8 cellular contexts compared by ENCODE assay signal in the genomic region with DNA sequence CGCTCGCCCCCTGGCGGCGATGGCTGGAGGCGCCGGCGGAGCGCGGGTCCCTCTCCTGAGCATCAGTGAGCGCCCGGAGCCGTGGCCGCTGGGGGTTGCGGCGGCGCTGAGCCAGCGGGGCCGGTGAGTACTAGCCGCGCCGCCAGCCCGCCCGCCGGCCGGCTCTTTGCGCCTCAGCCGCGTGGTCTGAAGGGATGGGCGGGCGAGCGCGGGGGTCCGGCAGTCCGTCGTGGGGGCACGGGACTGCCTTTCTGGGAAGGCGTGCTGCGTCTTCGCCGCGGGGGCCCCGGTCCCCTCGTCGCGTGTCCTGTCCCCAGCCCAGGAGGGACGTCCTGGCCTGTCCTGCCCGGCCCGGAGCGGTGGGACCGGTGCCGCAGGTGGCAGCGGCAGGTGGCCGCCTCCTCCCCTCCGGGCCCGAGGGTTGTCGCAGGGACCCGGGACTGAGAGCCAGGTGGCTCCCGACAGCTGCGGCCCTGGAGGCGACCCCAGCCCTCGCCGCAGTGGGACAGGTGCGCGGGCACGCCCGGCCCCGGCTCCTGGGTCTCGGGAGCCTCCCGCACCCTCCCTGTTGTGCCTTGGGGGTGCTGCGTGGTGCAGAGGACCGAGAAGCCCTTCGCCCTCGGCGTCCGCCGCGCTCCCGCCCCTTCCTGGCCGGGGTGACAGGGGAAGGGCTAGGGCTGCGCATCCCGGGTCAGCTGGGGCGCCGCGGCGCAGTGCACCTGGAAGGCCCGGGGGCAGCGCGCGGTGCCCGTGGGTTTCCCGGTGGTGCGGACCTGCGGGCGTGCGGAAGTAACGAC. TPM values are rescaled to one million over a fixed set of nuclear protein-coding genes. Genes with fewer than 3 reads are reported as not detected.
DNase-seq lines count a peak whose midpoint lies in the region; ATAC-seq, FAIRE-seq and TF ChIP-seq lines count a peak whose summit lies in the region.

A gene with protein sequence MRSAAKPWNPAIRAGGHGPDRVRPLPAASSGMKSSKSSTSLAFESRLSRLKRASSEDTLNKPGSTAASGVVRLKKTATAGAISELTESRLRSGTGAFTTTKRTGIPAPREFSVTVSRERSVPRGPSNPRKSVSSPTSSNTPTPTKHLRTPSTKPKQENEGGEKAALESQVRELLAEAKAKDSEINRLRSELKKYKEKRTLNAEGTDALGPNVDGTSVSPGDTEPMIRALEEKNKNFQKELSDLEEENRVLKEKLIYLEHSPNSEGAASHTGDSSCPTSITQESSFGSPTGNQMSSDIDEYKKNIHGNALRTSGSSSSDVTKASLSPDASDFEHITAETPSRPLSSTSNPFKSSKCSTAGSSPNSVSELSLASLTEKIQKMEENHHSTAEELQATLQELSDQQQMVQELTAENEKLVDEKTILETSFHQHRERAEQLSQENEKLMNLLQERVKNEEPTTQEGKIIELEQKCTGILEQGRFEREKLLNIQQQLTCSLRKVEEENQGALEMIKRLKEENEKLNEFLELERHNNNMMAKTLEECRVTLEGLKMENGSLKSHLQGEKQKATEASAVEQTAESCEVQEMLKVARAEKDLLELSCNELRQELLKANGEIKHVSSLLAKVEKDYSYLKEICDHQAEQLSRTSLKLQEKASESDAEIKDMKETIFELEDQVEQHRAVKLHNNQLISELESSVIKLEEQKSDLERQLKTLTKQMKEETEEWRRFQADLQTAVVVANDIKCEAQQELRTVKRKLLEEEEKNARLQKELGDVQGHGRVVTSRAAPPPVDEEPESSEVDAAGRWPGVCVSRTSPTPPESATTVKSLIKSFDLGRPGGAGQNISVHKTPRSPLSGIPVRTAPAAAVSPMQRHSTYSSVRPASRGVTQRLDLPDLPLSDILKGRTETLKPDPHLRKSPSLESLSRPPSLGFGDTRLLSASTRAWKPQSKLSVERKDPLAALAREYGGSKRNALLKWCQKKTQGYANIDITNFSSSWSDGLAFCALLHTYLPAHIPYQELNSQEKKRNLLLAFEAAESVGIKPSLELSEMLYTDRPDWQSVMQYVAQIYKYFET (plus strand): TSS at position 58 of the 797 bp plus-strand sequence. CDS start 87,293 bp downstream, outside the sequence.

- peaks cover 7% of the 10 kb centered on the region for H3K4me1 ChIP-seq in iPS-18a (ENCODE audit: control insufficient read depth, low read depth, low read length)
- peaks cover 13% of the 10 kb centered on the region for H3K4me1 ChIP-seq in skeletal muscle satellite cell (ENCODE audit: control insufficient read depth, insufficient read depth, low read length)

- no peak for FAIRE-seq in GM12891 (lab: Jason Lieb, UNC)

- TF ChIP-seq CTCF in astrocyte of the spinal cord (IDR thresholded peaks at IDR 0.05; ENCODE audit: low read depth, low read length), result peak; percentile 76

- H3K9me3 ChIP-seq in iPS-18a (ENCODE audit: control insufficient read depth, low read depth, low read length) (no peaks in the 10 kb centered on the region), skeletal muscle satellite cell (replicated peaks; ENCODE audit: low read length) (no peaks in the 10 kb centered on the region)

- H3K4me2 ChIP-seq in skeletal muscle satellite cell (ENCODE audit: low read length), result peak within 1 kb of the TSS; percentile 94

- no peak within 1 kb of the TSS for H3K27ac ChIP-seq in iPS-18a (ENCODE audit: low read length)

- H3K4me3 ChIP-seq in astrocyte of the spinal cord (ENCODE audit: low read depth, low read length) (peak within 1 kb of the TSS; percentile 52), iPS-18a (ENCODE audit: low read length) (peak within 1 kb of the TSS; percentile 82), skeletal muscle satellite cell (ENCODE audit: low read length) (peak within 1 kb of the TSS; percentile 78)

- H3K36me3 ChIP-seq in iPS-18a (ENCODE audit: control insufficient read depth, low read depth, low read length) (no peaks in the 10 kb centered on the region), skeletal muscle satellite cell (ENCODE audit: insufficient read depth, low read length) (no peaks in the 10 kb centered on the region)

- peak within 1 kb of the TSS; percentile 27 for H3K9ac ChIP-seq in iPS-18a (ENCODE audit: low read length)
- H3K9ac ChIP-seq in skeletal muscle satellite cell (ENCODE audit: low read depth, low read length), result peak within 1 kb of the TSS; percentile 63

- DNase-seq in GM12891 (ENCODE audit: insufficient read length, low spot score) (peak; percentile 83), NCI-H1436 (lab: John Stamatoyannopoulos, UW) (peak; percentile 74), T1000 (lab: John Stamatoyannopoulos, UW) (peak; percentile 81), astrocyte of the spinal cord (ENCODE audit: low read depth, low spot score) (peak; percentile 63), NCI-H1048 (lab: John Stamatoyannopoulos, UW) (no peak)

- ATAC-seq in HG02759 (IDR thresholded peaks at IDR 0.05; ENCODE audit: unreplicated experiment), result peak; percentile 97

- in situ Hi-C loops in astrocyte of the spinal cord (cut with HindIII; ENCODE audit: low sequenced_read_pairs), result no loop called here

- peaks cover 38% of the 10 kb centered on the region for H3K27me3 ChIP-seq in iPS-18a (ENCODE audit: control insufficient read depth, insufficient read depth, low read length)
- H3K27me3 ChIP-seq in skeletal muscle satellite cell (ENCODE audit: control insufficient read depth, insufficient read depth, low read length), result peaks cover 68% of the 10 kb centered on the region

- no peak for TF ChIP-seq POLR2A in GM12891 (IDR thresholded peaks at IDR 0.05; ENCODE audit: low read depth, low read length)

TF ChIP-seq in GM12891, 5 proteins besides CTCF, POLR2A, EP300 and RAD21:
- TF ChIP-seq SPI1 (IDR thresholded peaks at IDR 0.05; ENCODE audit: low read depth, low read length), result no peak
- no peak for TF ChIP-seq POLR2AphosphoS5 (IDR thresholded peaks at IDR 0.05; ENCODE audit: low read depth, low read length)
- no peak for TF ChIP-seq TAF1 (IDR thresholded peaks at IDR 0.05; ENCODE audit: low read depth, low read length)
- no peak for TF ChIP-seq PAX5 (IDR thresholded peaks at IDR 0.05; ENCODE audit: insufficient read depth, low read length, severe bottlenecking)
- TF ChIP-seq POU2F2 (IDR thresholded peaks at IDR 0.05; ENCODE audit: low read depth, low read length), result no peak

RNA-seq across cellular contexts. Expression of the gene that starts here (rescaled TPM):
- polyA plus RNA-seq in GM12891 (2012; ENCODE audit: low read depth, missing spikeins), result 25.5 TPM
- 0.76 and 4.4 TPM in 2 replicates for total RNA-seq in skeletal muscle satellite cell (2012; rRNA removed)
